Comparison of ENCODE assay signal across 20 cellular contexts in the genomic region with DNA sequence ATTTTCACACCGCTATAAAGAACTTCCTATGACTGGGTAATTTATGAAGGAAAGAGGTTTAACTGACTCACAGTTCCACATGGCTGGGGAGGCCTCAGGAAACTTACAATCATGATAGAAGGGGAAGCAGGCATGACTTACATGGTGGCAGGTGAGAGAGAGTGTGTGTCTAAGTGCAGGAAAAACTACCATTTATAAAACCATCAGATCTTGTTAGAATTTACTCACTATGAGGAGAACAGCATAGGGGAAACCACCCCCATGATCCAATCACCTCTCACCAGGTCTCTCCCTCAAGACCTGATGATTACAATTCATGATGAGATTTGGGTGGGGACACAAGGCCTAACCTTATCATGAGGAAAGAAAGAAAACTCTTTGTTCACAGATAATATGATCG.
"Had no signal": no experiment of that assay in that cellular context is flagged by ENCODE, and none has a peak within 500 bp of the region (broad histone marks: within the 10 kb centered on the region; RNA-seq: fewer than 3 reads in every experiment).

No MANE protein-coding gene starts in this region.

- H3K27me3 ChIP-seq: colonic mucosa, esophagus squamous epithelium, gastroesophageal sphincter, tibial artery, upper lobe of left lung, uterus had no signal

- H3K4me3 Mint-ChIP-seq: immature natural killer cell; memory B cell; naive thymus-derived CD4-positive, alpha-beta T cell; nephron progenitor cell had no signal

- H3K4me3 ChIP-seq: colonic mucosa, esophagus squamous epithelium, gastroesophageal sphincter, left ventricle myocardium inferior, lower lobe of right lung, psoas muscle, skin epidermis, tibial artery, upper lobe of left lung, uterus had no signal

- H3K27me3 Mint-ChIP-seq: memory B cell; naive thymus-derived CD4-positive, alpha-beta T cell had no signal

- H3K27ac ChIP-seq: colonic mucosa, esophagus squamous epithelium, gastroesophageal sphincter, left ventricle myocardium inferior, lower lobe of right lung, psoas muscle, skin epidermis, tibial artery, upper lobe of left lung, uterus had no signal

- H3K4me1 ChIP-seq: colonic mucosa, esophagus squamous epithelium, gastroesophageal sphincter, left ventricle myocardium inferior, upper lobe of left lung, uterus had no signal

- H3K36me3 ChIP-seq: colonic mucosa, esophagus squamous epithelium, gastroesophageal sphincter, left ventricle myocardium inferior, lower lobe of right lung, tibial artery, upper lobe of left lung, uterus had no signal

- DNase-seq: colonic mucosa; dermis blood vessel endothelial cell; esophagus squamous epithelium; foreskin fibroblast; glutamatergic neuron; immature natural killer cell; left cardiac atrium; left ventricle myocardium inferior; lower lobe of right lung; naive thymus-derived CD4-positive, alpha-beta T cell; nephron progenitor cell; psoas muscle; stimulated activated naive CD4-positive, alpha-beta T cell treated with Interleukin-2 at 50 U/mL for 16 hours; tibial artery; upper lobe of left lung; uterus had no signal

- ATAC-seq: gastroesophageal sphincter; left cardiac atrium; lower lobe of right lung; naive thymus-derived CD4-positive, alpha-beta T cell; psoas muscle; sciatic nerve had no signal

- H3K9me3 ChIP-seq: colonic mucosa, esophagus squamous epithelium, gastroesophageal sphincter, left ventricle myocardium inferior, lower lobe of right lung, psoas muscle, tibial artery, upper lobe of left lung, uterus had no signal

- H3K27ac Mint-ChIP-seq: immature natural killer cell, memory B cell had no signal

- H3K9me3 Mint-ChIP-seq: immature natural killer cell had no signal
